8 cellular contexts compared by ENCODE assay signal in the genomic region with DNA sequence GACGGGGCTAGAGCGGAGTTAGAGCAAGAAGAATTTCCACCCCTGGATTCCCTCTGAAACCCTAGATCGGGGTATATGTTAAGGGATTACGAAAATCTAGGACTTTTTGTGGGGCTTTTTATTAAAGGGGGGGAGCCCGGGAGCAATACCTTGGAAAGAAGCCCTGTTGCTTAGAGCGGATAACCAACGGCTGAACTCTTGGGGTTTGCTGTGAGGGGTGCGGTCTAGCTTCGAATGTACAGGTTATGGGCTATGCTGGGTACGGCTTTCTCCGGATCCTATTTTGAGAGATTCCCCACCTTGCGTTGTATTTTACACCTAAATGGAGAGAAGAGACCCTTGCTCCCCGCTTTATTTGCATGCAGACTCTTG.
DNase-seq lines count a peak whose midpoint lies in the region; ATAC-seq and TF ChIP-seq lines count a peak whose summit lies in the region.

No MANE protein-coding gene starts in this region.

- no peaks in the 10 kb centered on the region for H3K79me2 ChIP-seq in parathyroid adenoma

- peak overlapping the region; percentile 76 for H3K4me3 Mint-ChIP-seq in stimulated activated naive CD8-positive, alpha-beta T cell treated with anti-CD3 and anti-CD28 coated beads, Interleukin-15, Interleukin-2, amounts not matched to agents 100 ng/mL and 50 ng/mL, for 24 hours

- H3K27me3 ChIP-seq in parathyroid adenoma (ENCODE audit: control insufficient read depth, insufficient read depth, low read length), result no peaks in the 10 kb centered on the region

- H3K4me1 ChIP-seq in parathyroid adenoma, result no peaks in the 10 kb centered on the region

- DNase-seq in stimulated activated naive CD8-positive, alpha-beta T cell treated with anti-CD3 and anti-CD28 coated beads, Interleukin-15, Interleukin-2, amounts not matched to agents 100 U/mL and 50 U/mL, for 24 hours, result no peak
- peak; percentile 49 for DNase-seq in RKO (ENCODE audit: low spot score)
- DNase-seq in erythroblast (lab: John Stamatoyannopoulos, UW), result peak; percentile 60 to 68
- DNase-seq in UCSD-AML1 (lab: John Stamatoyannopoulos, UW; ENCODE audit: unreplicated experiment), result no peak
- DNase-seq in NCI-H2171 (lab: John Stamatoyannopoulos, UW), result no peak
- DNase-seq in epidermal melanocyte (ENCODE audit: insufficient read length, low spot score), result no peak

- peak overlapping the region; percentile 88 for H3K4me3 ChIP-seq in parathyroid adenoma (ENCODE audit: low read depth, low read length)

- H3K9ac ChIP-seq in parathyroid adenoma, result no peak overlapping the region

- ATAC-seq in stimulated activated naive CD8-positive, alpha-beta T cell treated with anti-CD3 and anti-CD28 coated beads, Interleukin-15, Interleukin-2, amounts not matched to agents 100 U/mL and 50 U/mL, for 24 hours, result no peak

- H3K9me3 ChIP-seq in parathyroid adenoma (ENCODE audit: control insufficient read depth, low read length), result no peaks in the 10 kb centered on the region

- peaks cover 5% of the 10 kb centered on the region for H3K36me3 Mint-ChIP-seq in stimulated activated naive CD8-positive, alpha-beta T cell treated with anti-CD3 and anti-CD28 coated beads, Interleukin-15, Interleukin-2, amounts not matched to agents 100 ng/mL and 50 ng/mL, for 24 hours (ENCODE audit: low read depth)

- peak overlapping the region; percentile 85 for H2AFZ ChIP-seq in parathyroid adenoma

- H3K27ac Mint-ChIP-seq in stimulated activated naive CD8-positive, alpha-beta T cell treated with anti-CD3 and anti-CD28 coated beads, Interleukin-15, Interleukin-2, amounts not matched to agents 100 ng/mL and 50 ng/mL, for 24 hours, result no peak overlapping the region

- H3K27ac ChIP-seq in parathyroid adenoma, result peak overlapping the region; percentile 32

- TF ChIP-seq CTCF in parathyroid adenoma (IDR thresholded peaks at IDR 0.05), result no peak

- no peaks in the 10 kb centered on the region for H3K36me3 ChIP-seq in parathyroid adenoma (ENCODE audit: control insufficient read depth, insufficient read depth, low read length)

- H3K9me3 Mint-ChIP-seq in stimulated activated naive CD8-positive, alpha-beta T cell treated with anti-CD3 and anti-CD28 coated beads, Interleukin-15, Interleukin-2, amounts not matched to agents 100 ng/mL and 50 ng/mL, for 24 hours, result no peaks in the 10 kb centered on the region

- no peak for TF ChIP-seq POLR2A in erythroblast (IDR thresholded peaks at IDR 0.05; ENCODE audit: low read length)

- H3K4me1 Mint-ChIP-seq in stimulated activated naive CD8-positive, alpha-beta T cell treated with anti-CD3 and anti-CD28 coated beads, Interleukin-15, Interleukin-2, amounts not matched to agents 100 ng/mL and 50 ng/mL, for 24 hours (ENCODE audit: low read depth), result peaks cover 30% of the 10 kb centered on the region

- peaks cover 31% of the 10 kb centered on the region for H3K27me3 Mint-ChIP-seq in stimulated activated naive CD8-positive, alpha-beta T cell treated with anti-CD3 and anti-CD28 coated beads, Interleukin-15, Interleukin-2, amounts not matched to agents 100 ng/mL and 50 ng/mL, for 24 hours

- H3K4me2 ChIP-seq in parathyroid adenoma (ENCODE audit: low read length), result peak overlapping the region; percentile 77

Comparison
In these comparisons a context has a peak if more than half of its experiments do, and no peak if none do; other contexts are left out.
1. DNase-seq: peak in RKO (single experiment) and erythroblast (2 of 2); none in stimulated activated naive CD8-positive, alpha-beta T cell treated with anti-CD3 and anti-CD28 coated beads, Interleukin-15, Interleukin-2, amounts not matched to agents 100 U/mL and 50 U/mL, for 24 hours (single experiment), UCSD-AML1 (single experiment), NCI-H2171 (single experiment) and epidermal melanocyte (single experiment).